8 cellular contexts compared by ENCODE assay signal in genomic region chr1:155000725-155001437, GRCh38. TPM values are rescaled to one million over a fixed set of nuclear protein-coding genes. Genes with fewer than 3 reads are reported as not detected.
DNase-seq lines count a peak whose midpoint lies in the region; ATAC-seq and TF ChIP-seq lines count a peak whose summit lies in the region.

No MANE protein-coding gene starts in this region.

- H3K9ac ChIP-seq in fibroblast of lung (ENCODE audit: insufficient read depth, low read length) = peak overlapping the region; percentile 71

- no peaks in the 10 kb centered on the region for H3K27me3 Mint-ChIP-seq in activated T-helper 2 cell treated with anti-CD3 and anti-CD28 coated beads, Interferon-gamma antibody, Interleukin-2, Interleukin-4, amounts not matched to agents 10 μg/mL and 5 μg/mL and 100 μg/mL, durations not matched to agents 14 hours and 24 hours and 36 hours (ENCODE audit: low read depth)
- no peaks in the 10 kb centered on the region for H3K27me3 Mint-ChIP-seq in naive thymus-derived CD4-positive, alpha-beta T cell
- no peaks in the 10 kb centered on the region for H3K27me3 Mint-ChIP-seq in stimulated activated naive B cell treated with anti-CD40 and anti-IgM and Interleukin-4, amounts not matched to agents 10 μg/mL and 1 μg/mL and 100 μg/mL, for 72 hours

- no peaks in the 10 kb centered on the region for H3K9me3 ChIP-seq in fibroblast of lung (ENCODE audit: control insufficient read depth, insufficient read depth, low read depth, low read length)
- no peaks in the 10 kb centered on the region for H3K9me3 ChIP-seq in naive thymus-derived CD4-positive, alpha-beta T cell (ENCODE audit: control insufficient read depth in 2 of 3, low read length in 3 of 3)

- H4K20me1 ChIP-seq in fibroblast of lung (ENCODE audit: control insufficient read depth, extremely low read depth, insufficient read depth, low read length) = no peaks in the 10 kb centered on the region

- H3K79me2 ChIP-seq in fibroblast of lung (ENCODE audit: control insufficient read depth, insufficient read depth, low read length) = peaks cover 13% of the 10 kb centered on the region

- peak overlapping the region; percentile 91 for H3K4me2 ChIP-seq in fibroblast of lung (ENCODE audit: extremely low read depth, insufficient read depth, low read length)

- POLR2A ChIA-PET in RWPE1 (lab: Yijun Ruan, JAX; ENCODE audit: low non-redundant PET) = interaction anchor here (0.6 to 0.7 kb wide), 2 partner anchors 27 to 30 kb away, joined by 3 to 4 read pairs; partner anchors contain the start of gene SHC1
- POLR2A ChIA-PET in naive thymus-derived CD4-positive, alpha-beta T cell (lab: Charles Lee) = interaction anchor here (0.6 to 18.2 kb wide), 10 partner anchors 8 to 335 kb away, joined by 3 to 270 read pairs (median 6); partner anchors contain the start of genes CKS1B, FLAD1, LENEP and PBXIP1

- peak overlapping the region; percentile 100 for H3K27ac ChIP-seq in RWPE1
- H3K27ac ChIP-seq in fibroblast of lung (ENCODE audit: insufficient read depth, low read length) = peak overlapping the region; percentile 80
- peak overlapping the region; percentile 88 for H3K27ac ChIP-seq in naive thymus-derived CD4-positive, alpha-beta T cell (ENCODE audit: low read depth, low read length)

- H3K4me3 ChIP-seq in LNCaP clone FGC (ENCODE audit: low read depth, low read length) = peak overlapping the region; percentile 65
- peak overlapping the region; percentile 57 to 86 (median 72) for H3K4me3 ChIP-seq in fibroblast of lung (replicated peaks in 1 of 4; ENCODE audit: control extremely low read depth in 1 of 4, insufficient read depth in 1 of 4, low read depth in 3 of 4, low read length in 4 of 4)
- H3K4me3 ChIP-seq in naive thymus-derived CD4-positive, alpha-beta T cell (ENCODE audit: low read length) = peak overlapping the region; percentile 95

- intact Hi-C loops in activated T-helper 2 cell treated with anti-CD3 and anti-CD28 coated beads, Interferon-gamma antibody, Interleukin-2, Interleukin-4, amounts not matched to agents 10 μg/mL and 5 μg/mL and 100 μg/mL, durations not matched to agents 14 hours and 24 hours and 36 hours (cut with micrococcal nuclease) = loop anchor here (1.0 to 10.0 kb wide), 6 partner anchors 8 to 444 kb away; partner anchors contain the start of genes PBXIP1 and UBE2Q1
- intact Hi-C loops in naive thymus-derived CD4-positive, alpha-beta T cell (cut with micrococcal nuclease) = loop anchor here (1.0 to 10.0 kb wide), 7 partner anchors 27 to 1504 kb away; partner anchors contain the start of genes ADAM15 (in 1 of the 2), ATP8B2 (in 1 of the 2), CKS1B (in 1 of the 2) and EFNA4 (in 1 of the 2)

- CTCF ChIA-PET in RWPE1 (lab: Yijun Ruan, JAX) = interaction anchor here (0.5 to 0.9 kb wide), 4 partner anchors 11 to 173 kb away, joined by 3 to 4 read pairs (median 3); partner anchors contain the start of gene KRTCAP2
- CTCF ChIA-PET in naive thymus-derived CD4-positive, alpha-beta T cell (lab: Charles Lee) = interaction anchor here (0.9 to 17.9 kb wide), 7 partner anchors 14 to 64 kb away, joined by 3 to 291 read pairs (median 9); partner anchors contain the start of genes FLAD1, PBXIP1 and PMVK

- peak overlapping the region; percentile 83 for H3K27ac Mint-ChIP-seq in activated T-helper 2 cell treated with anti-CD3 and anti-CD28 coated beads, Interferon-gamma antibody, Interleukin-2, Interleukin-4, amounts not matched to agents 10 μg/mL and 5 μg/mL and 100 μg/mL, durations not matched to agents 14 hours and 24 hours and 36 hours
- H3K27ac Mint-ChIP-seq in naive thymus-derived CD4-positive, alpha-beta T cell = peak overlapping the region in 8 of 9 donors; percentile 88 to 95 (median 90)
- H3K27ac Mint-ChIP-seq in stimulated activated naive B cell treated with anti-CD40 and anti-IgM and Interleukin-4, amounts not matched to agents 10 μg/mL and 1 μg/mL and 100 μg/mL, for 72 hours = peak overlapping the region; percentile 99

- DNase-seq in DMS114 treated with DMSO at 0.1 percent for 48 hours (lab: John Stamatoyannopoulos, UW; ENCODE audit: unreplicated experiment) (peak; percentile 84), LNCaP clone FGC (ENCODE audit: low read depth) (peak; percentile 97), RWPE1 (ENCODE audit: low spot score) (peak; percentile 94), fibroblast of lung (ENCODE audit: low read depth in 2 of 2) (peak; percentile 88 to 92)
- DNase-seq in activated T-helper 2 cell treated with anti-CD3 and anti-CD28 coated beads, Interferon-gamma antibody, Interleukin-2, Interleukin-4, amounts not matched to agents 10 μg/mL and 5 μg/mL and 100 μg/mL, durations not matched to agents 14 hours and 24 hours and 36 hours (ENCODE audit: low spot score) = peak; percentile 82
- peak; percentile 65 to 91 (median 74) for DNase-seq in naive thymus-derived CD4-positive, alpha-beta T cell
- peak; percentile 87 for DNase-seq in stimulated activated naive B cell treated with anti-CD40 and anti-IgM and Interleukin-4, amounts not matched to agents 10 μg/mL and 1 μg/mL and 100 μg/mL, for 72 hours

- H3K4me3 Mint-ChIP-seq in activated T-helper 2 cell treated with anti-CD3 and anti-CD28 coated beads, Interferon-gamma antibody, Interleukin-2, Interleukin-4, amounts not matched to agents 10 μg/mL and 5 μg/mL and 100 μg/mL, durations not matched to agents 14 hours and 24 hours and 36 hours (ENCODE audit: low read depth) = peak overlapping the region; percentile 97
- H3K4me3 Mint-ChIP-seq in naive thymus-derived CD4-positive, alpha-beta T cell = peak overlapping the region; percentile 90 to 100 (median 95)
- peak overlapping the region; percentile 97 to 98 for H3K4me3 Mint-ChIP-seq in stimulated activated naive B cell treated with anti-CD40 and anti-IgM and Interleukin-4, amounts not matched to agents 10 μg/mL and 1 μg/mL and 100 μg/mL, for 72 hours

- peaks cover 14% of the 10 kb centered on the region for H3K36me3 Mint-ChIP-seq in activated T-helper 2 cell treated with anti-CD3 and anti-CD28 coated beads, Interferon-gamma antibody, Interleukin-2, Interleukin-4, amounts not matched to agents 10 μg/mL and 5 μg/mL and 100 μg/mL, durations not matched to agents 14 hours and 24 hours and 36 hours (ENCODE audit: low read depth)
- H3K36me3 Mint-ChIP-seq in naive thymus-derived CD4-positive, alpha-beta T cell = peaks cover 0 to 11% (median 0%) of the 10 kb centered on the region in 5 donors
- H3K36me3 Mint-ChIP-seq in stimulated activated naive B cell treated with anti-CD40 and anti-IgM and Interleukin-4, amounts not matched to agents 10 μg/mL and 1 μg/mL and 100 μg/mL, for 72 hours = peaks cover 3% of the 10 kb centered on the region in 2 donors

- TF ChIP-seq CTCF in LNCaP clone FGC (IDR thresholded peaks at IDR 0.05; ENCODE audit: control insufficient read depth, extremely low read depth, insufficient read depth) (peak; percentile 10; the same call in 1 of the 2 replicates), RWPE1 (conservative IDR thresholded peaks at IDR 0.05; ENCODE audit: low read depth) (no peak), fibroblast of lung (conservative IDR thresholded peaks at IDR 0.05 in 1 of 2, IDR thresholded peaks at IDR 0.05 in 1 of 2; ENCODE audit: low read depth in 1 of 2, low read length in 2 of 2) (no peak)

- H3K4me1 ChIP-seq in fibroblast of lung (ENCODE audit: control insufficient read depth, extremely low read depth, insufficient read depth, low read length) = peaks cover 26% of the 10 kb centered on the region
- H3K4me1 ChIP-seq in naive thymus-derived CD4-positive, alpha-beta T cell (ENCODE audit: control insufficient read depth in 2 of 2, insufficient read depth in 2 of 2, low read length in 2 of 2) = peaks cover 14 to 30% of the 10 kb centered on the region in 2 donors

- H2AFZ ChIP-seq in fibroblast of lung (ENCODE audit: low read length) = peak overlapping the region; percentile 49

- H3K36me3 ChIP-seq in fibroblast of lung (ENCODE audit: control insufficient read depth, insufficient read depth, low read length) = no peaks in the 10 kb centered on the region
- peaks cover 0 to 8% (median 0%) of the 10 kb centered on the region in 3 experiments for H3K36me3 ChIP-seq in naive thymus-derived CD4-positive, alpha-beta T cell (ENCODE audit: control insufficient read depth in 2 of 3, insufficient read depth in 3 of 3, low read length in 3 of 3)

- H3K27me3 ChIP-seq in fibroblast of lung (ENCODE audit: control insufficient read depth, insufficient read depth, low read length) = no peaks in the 10 kb centered on the region
- H3K27me3 ChIP-seq in naive thymus-derived CD4-positive, alpha-beta T cell (ENCODE audit: control insufficient read depth in 2 of 2, insufficient read depth in 2 of 2, low read length in 2 of 2) = no peaks in the 10 kb centered on the region

- ATAC-seq in GM21723 (IDR thresholded peaks at IDR 0.05; ENCODE audit: unreplicated experiment) = peak; percentile 40
- peak; percentile 47 for ATAC-seq in naive thymus-derived CD4-positive, alpha-beta T cell
- peak; percentile 45 to 50 for ATAC-seq in stimulated activated naive B cell treated with anti-CD40 and anti-IgM and Interleukin-4, amounts not matched to agents 10 μg/mL and 1 μg/mL and 100 μg/mL, for 72 hours (replicated peaks)

- H3K4me1 Mint-ChIP-seq in activated T-helper 2 cell treated with anti-CD3 and anti-CD28 coated beads, Interferon-gamma antibody, Interleukin-2, Interleukin-4, amounts not matched to agents 10 μg/mL and 5 μg/mL and 100 μg/mL, durations not matched to agents 14 hours and 24 hours and 36 hours (ENCODE audit: low read depth) = peaks cover 40% of the 10 kb centered on the region
- peaks cover 19 to 58% (median 45%) of the 10 kb centered on the region in 7 donors for H3K4me1 Mint-ChIP-seq in naive thymus-derived CD4-positive, alpha-beta T cell
- H3K4me1 Mint-ChIP-seq in stimulated activated naive B cell treated with anti-CD40 and anti-IgM and Interleukin-4, amounts not matched to agents 10 μg/mL and 1 μg/mL and 100 μg/mL, for 72 hours = peaks cover 36 to 69% of the 10 kb centered on the region in 2 donors

- H3K9me3 Mint-ChIP-seq in activated T-helper 2 cell treated with anti-CD3 and anti-CD28 coated beads, Interferon-gamma antibody, Interleukin-2, Interleukin-4, amounts not matched to agents 10 μg/mL and 5 μg/mL and 100 μg/mL, durations not matched to agents 14 hours and 24 hours and 36 hours = no peaks in the 10 kb centered on the region
- peaks cover 0 to 2% (median 0%) of the 10 kb centered on the region in 11 donors for H3K9me3 Mint-ChIP-seq in naive thymus-derived CD4-positive, alpha-beta T cell
- no peaks in the 10 kb centered on the region for H3K9me3 Mint-ChIP-seq in stimulated activated naive B cell treated with anti-CD40 and anti-IgM and Interleukin-4, amounts not matched to agents 10 μg/mL and 1 μg/mL and 100 μg/mL, for 72 hours

RNA-seq across cellular contexts. Expression of gene ZBTB7B, which starts 1.7 kb away (rescaled TPM):
- total RNA-seq in activated T-helper 2 cell treated with anti-CD3 and anti-CD28 coated beads, Interferon-gamma antibody, Interleukin-2, Interleukin-4, amounts not matched to agents 10 μg/mL and 5 μg/mL and 100 μg/mL, durations not matched to agents 14 hours and 24 hours and 36 hours = 147 and 154 TPM in 2 replicates
- 12.3 and 19.3 TPM in 2 replicates for total RNA-seq in fibroblast of lung
- 6.2 and 7.0 TPM in 2 replicates for polyA plus RNA-seq in fibroblast of lung
- polyA plus RNA-seq in fibroblast of lung (2012) = 9.6 and 12.2 TPM in 2 replicates
- polyA minus RNA-seq in fibroblast of lung (ENCODE audit: low replicate concordance) = 10.7 and 11.5 TPM in 2 replicates
- 100 to 1,000 TPM in 1 of 5 experiments, 10 to 100 TPM in 4; 42.7 to 139 (median 61.0) TPM for total RNA-seq in naive thymus-derived CD4-positive, alpha-beta T cell
- polyA plus RNA-seq in naive thymus-derived CD4-positive, alpha-beta T cell = 1 to 10 TPM; 3.0 to 6.7 TPM

RNA-seq across cellular contexts. Expression of gene LENEP, which starts 7.5 kb away (rescaled TPM):
- total RNA-seq in activated T-helper 2 cell treated with anti-CD3 and anti-CD28 coated beads, Interferon-gamma antibody, Interleukin-2, Interleukin-4, amounts not matched to agents 10 μg/mL and 5 μg/mL and 100 μg/mL, durations not matched to agents 14 hours and 24 hours and 36 hours = 0.48 and 2.0 TPM in 2 replicates
- 0.26 TPM in 1 of 2 replicates, not detected in the other for total RNA-seq in fibroblast of lung
- polyA plus RNA-seq in fibroblast of lung = not detected in 2 replicates
- polyA plus RNA-seq in fibroblast of lung (2012) = not detected in 2 replicates
- not detected in 2 replicates for polyA minus RNA-seq in fibroblast of lung (ENCODE audit: low replicate concordance)
- 1 to 10 TPM in 3 of 5 experiments, not detected in 2; 1.4 to 3.2 (median 2.6) TPM for total RNA-seq in naive thymus-derived CD4-positive, alpha-beta T cell
- polyA plus RNA-seq in naive thymus-derived CD4-positive, alpha-beta T cell = not detected

RNA-seq across cellular contexts. Expression of gene FLAD1, which starts 17.7 kb away (rescaled TPM):
- total RNA-seq in activated T-helper 2 cell treated with anti-CD3 and anti-CD28 coated beads, Interferon-gamma antibody, Interleukin-2, Interleukin-4, amounts not matched to agents 10 μg/mL and 5 μg/mL and 100 μg/mL, durations not matched to agents 14 hours and 24 hours and 36 hours = 54.9 and 60.2 TPM in 2 replicates
- 20.5 and 24.9 TPM in 2 replicates for total RNA-seq in fibroblast of lung
- 11.8 and 20.1 TPM in 2 replicates for polyA plus RNA-seq in fibroblast of lung
- polyA plus RNA-seq in fibroblast of lung (2012) = 21.2 and 31.5 TPM in 2 replicates
- 25.3 and 47.5 TPM in 2 replicates for polyA minus RNA-seq in fibroblast of lung (ENCODE audit: low replicate concordance)
- total RNA-seq in naive thymus-derived CD4-positive, alpha-beta T cell = 10 to 100 TPM; 24.4 to 50.2 (median 50.0) TPM
- 10 to 100 TPM; 33.3 to 45.8 TPM for polyA plus RNA-seq in naive thymus-derived CD4-positive, alpha-beta T cell

RNA-seq across cellular contexts. Expression of gene CKS1B, which starts 26.4 kb away (rescaled TPM):
- total RNA-seq in activated T-helper 2 cell treated with anti-CD3 and anti-CD28 coated beads, Interferon-gamma antibody, Interleukin-2, Interleukin-4, amounts not matched to agents 10 μg/mL and 5 μg/mL and 100 μg/mL, durations not matched to agents 14 hours and 24 hours and 36 hours = 169 and 178 TPM in 2 replicates
- total RNA-seq in fibroblast of lung = 23.9 and 40.3 TPM in 2 replicates
- polyA plus RNA-seq in fibroblast of lung = 55.4 and 176 TPM in 2 replicates
- 38.8 and 114 TPM in 2 replicates for polyA plus RNA-seq in fibroblast of lung (2012)
- 4.0 and 38.8 TPM in 2 replicates for polyA minus RNA-seq in fibroblast of lung (ENCODE audit: low replicate concordance)
- total RNA-seq in naive thymus-derived CD4-positive, alpha-beta T cell = 100 to 1,000 TPM in 1 of 5 experiments, 10 to 100 TPM in 3, 1 to 10 TPM in 1; 8.4 to 105 (median 10.2) TPM
- 10 to 100 TPM; 37.1 to 55.2 TPM for polyA plus RNA-seq in naive thymus-derived CD4-positive, alpha-beta T cell

RNA-seq across cellular contexts. Expression of gene SHC1, which starts 30.3 kb away (rescaled TPM):
- 55.4 and 56.1 TPM in 2 replicates for total RNA-seq in activated T-helper 2 cell treated with anti-CD3 and anti-CD28 coated beads, Interferon-gamma antibody, Interleukin-2, Interleukin-4, amounts not matched to agents 10 μg/mL and 5 μg/mL and 100 μg/mL, durations not matched to agents 14 hours and 24 hours and 36 hours
- total RNA-seq in fibroblast of lung = 220 and 245 TPM in 2 replicates
- polyA plus RNA-seq in fibroblast of lung = 277 and 289 TPM in 2 replicates
- 261 and 301 TPM in 2 replicates for polyA plus RNA-seq in fibroblast of lung (2012)
- polyA minus RNA-seq in fibroblast of lung (ENCODE audit: low replicate concordance) = 433 and 499 TPM in 2 replicates
- 10 to 100 TPM; 71.0 to 76.9 (median 73.7) TPM for total RNA-seq in naive thymus-derived CD4-positive, alpha-beta T cell
- polyA plus RNA-seq in naive thymus-derived CD4-positive, alpha-beta T cell = 10 to 100 TPM; 29.6 to 38.3 TPM

Comparison
In these comparisons a context has a peak if more than half of its experiments do, and no peak if none do; other contexts are left out.
1. Peak in every context shown above with its lines: DNase-seq, ATAC-seq, H3K4me3 ChIP-seq and H3K27ac ChIP-seq.